ENCODE assay signal across 2 cellular contexts in genomic region chrX:9510980-9511379, GRCh38.
TF ChIP-seq lines count a peak whose summit lies in the region.

No MANE protein-coding gene starts in this region.

TF ChIP-seq in HepG2, 621 proteins besides CTCF, POLR2A, EP300 and RAD21:
- peak; percentile 54 for TF ChIP-seq MAFF (IDR thresholded peaks at IDR 0.05; ENCODE audit: low read depth, low read length)
- peak in 1 of 2 experiments; percentile 78; a peak in 2 of 4 replicates for TF ChIP-seq MAFK (conservative IDR thresholded peaks at IDR 0.05 in 1 of 2, IDR thresholded peaks at IDR 0.05 in 1 of 2; ENCODE audit: low read length in 2 of 2)
- no peak for TF ChIP-seq ZNF577 (CRISPR knock-in tag; IDR thresholded peaks at IDR 0.05; ENCODE audit: borderline replicate concordance, low read depth)

TF ChIP-seq in IMR-90, 13 proteins besides CTCF, POLR2A, EP300 and RAD21:
- TF ChIP-seq CEBPB (IDR thresholded peaks at IDR 0.05; ENCODE audit: low read depth, low read length) (no peak), RCOR1 (IDR thresholded peaks at IDR 0.05; ENCODE audit: insufficient replicate concordance, low read length) (no peak), BHLHE40 (IDR thresholded peaks at IDR 0.05; ENCODE audit: low read depth, low read length) (no peak), MXI1 (IDR thresholded peaks at IDR 0.05; ENCODE audit: borderline replicate concordance, low read depth, low read length) (no peak), MAFK (IDR thresholded peaks at IDR 0.05; ENCODE audit: low read depth, low read length) (peak; percentile 81), SMC3 (IDR thresholded peaks at IDR 0.05; ENCODE audit: low read depth, low read length) (no peak)
